ENCODE assay signal across 2 cellular contexts in genomic region chr5:138595396-138595795, GRCh38.
TF ChIP-seq lines count a peak whose summit lies in the region.

No MANE protein-coding gene starts in this region.

TF ChIP-seq in GM23338, 12 proteins besides CTCF, POLR2A, EP300 and RAD21:
- TF ChIP-seq ZNF331 (CRISPR knock-in tag; IDR thresholded peaks at IDR 0.05; ENCODE audit: low read depth) = no peak
- no peak for TF ChIP-seq CREB1 (CRISPR knock-in tag; IDR thresholded peaks at IDR 0.05; ENCODE audit: low read depth)
- no peak for TF ChIP-seq POLR2AphosphoS5 (IDR thresholded peaks at IDR 0.05; ENCODE audit: low read depth)
- no peak for TF ChIP-seq STAT1 (IDR thresholded peaks at IDR 0.05; ENCODE audit: unreplicated experiment)
- no peak for TF ChIP-seq EZH2phosphoT487 (IDR thresholded peaks at IDR 0.05; ENCODE audit: unreplicated experiment)
- no peak for TF ChIP-seq REST (IDR thresholded peaks at IDR 0.05; ENCODE audit: unreplicated experiment)
- no peak for TF ChIP-seq ZNF462 (CRISPR knock-in tag; IDR thresholded peaks at IDR 0.05)
- TF ChIP-seq ETS1 (IDR thresholded peaks at IDR 0.05) = no peak
- no peak for TF ChIP-seq EZH2 (IDR thresholded peaks at IDR 0.05; ENCODE audit: low read depth, unreplicated experiment)
- no peak for TF ChIP-seq ZNF114 (CRISPR knock-in tag; IDR thresholded peaks at IDR 0.05)
- TF ChIP-seq NANOG (IDR thresholded peaks at IDR 0.05; ENCODE audit: borderline replicate concordance) = no peak
- TF ChIP-seq JUNB (IDR thresholded peaks at IDR 0.05; ENCODE audit: unreplicated experiment) = no peak

TF ChIP-seq in H1, 55 proteins besides CTCF, POLR2A, EP300 and RAD21:
- TF ChIP-seq TEAD4 (IDR thresholded peaks at IDR 0.05; ENCODE audit: low read depth, low read length) = no peak
- TF ChIP-seq CHD2 (IDR thresholded peaks at IDR 0.05; ENCODE audit: low read length) = no peak
- no peak for TF ChIP-seq TAF1 (IDR thresholded peaks at IDR 0.05; ENCODE audit: low read depth, low read length)
- no peak for TF ChIP-seq JUND (IDR thresholded peaks at IDR 0.05; ENCODE audit: low read length)
- TF ChIP-seq CEBPB (IDR thresholded peaks at IDR 0.05; ENCODE audit: low read depth, low read length) = no peak
